Comparison of ENCODE assay signal across 8 cellular contexts in genomic region chr2:169687943-169688342, GRCh38. TPM values are rescaled to one million over a fixed set of nuclear protein-coding genes. Genes with fewer than 3 reads are reported as not detected.
"Had no signal": no experiment of that assay in that cellular context is flagged by ENCODE, and none has a peak within 500 bp of the region (broad histone marks: within the 10 kb centered on the region; RNA-seq: fewer than 3 reads in every experiment).

No MANE protein-coding gene starts in this region.

RNA-seq across cellular contexts. Expression of gene CFAP210, which starts 6.3 kb away (rescaled TPM):
- total RNA-seq: OCI-LY7, PC-3, Peyer's patch, Right ventricle myocardium superior, RPMI7951, SJCRH30, SJSA1, SK-MEL-5 had no signal
